Comparison of ENCODE assay signal across 18 cellular contexts in genomic region chr16:1073566-1074378, GRCh38. TPM values are rescaled to one million over a fixed set of nuclear protein-coding genes. Genes with fewer than 3 reads are reported as not detected.
A peak's percentile ranks its signal among the peaks of the same experiment; 100 is the strongest.
DNase-seq lines count a peak whose midpoint lies in the region; ATAC-seq and TF ChIP-seq lines count a peak whose summit lies in the region.
"Had no signal": no experiment of that assay in that cellular context is flagged by ENCODE, and none has a peak within 500 bp of the region (broad histone marks: within the 10 kb centered on the region; RNA-seq: fewer than 3 reads in every experiment).

No MANE protein-coding gene starts in this region.

- no peak for TF ChIP-seq POLR2A in gastrocnemius medialis (IDR thresholded peaks at IDR 0.05)
- no peak for TF ChIP-seq POLR2A in Peyer's patch (IDR thresholded peaks at IDR 0.05)

- H3K27ac Mint-ChIP-seq in HFFc6 = no peak overlapping the region
- no peak overlapping the region for H3K27ac Mint-ChIP-seq in WTC11

- TF ChIP-seq CTCF in HFFc6 (IDR thresholded peaks at IDR 0.05) (peak; percentile 37), WTC11 (IDR thresholded peaks at IDR 0.05) (peak; percentile 30; the same call in 1 of the 2 replicates), gastrocnemius medialis (IDR thresholded peaks at IDR 0.05 in 4 of 5, conservative IDR thresholded peaks at IDR 0.05 in 1 of 5) (peak; percentile 16 to 56 (median 39)), Peyer's patch (IDR thresholded peaks at IDR 0.05) (peak in 3 of 6 experiments; percentile 10 to 34 (median 24))

- CTCF ChIA-PET in WTC11 (lab: Charles Lee) = interaction anchor here (0.6 to 9.0 kb wide), 10 partner anchors 9 to 346 kb away, joined by 3 to 97 read pairs (median 6); no protein-coding TSS in a partner anchor

- H3K27me3 Mint-ChIP-seq in HFFc6 (ENCODE audit: insufficient read depth) (peaks cover 11% of the 10 kb centered on the region), WTC11 (ENCODE audit: low read depth) (peaks cover 6% of the 10 kb centered on the region; the same call in 1 of the 2 replicates)

- in situ Hi-C loops in gastrocnemius medialis (cut with MboI; ENCODE audit: low sequenced_read_pairs in 4 of 4) = loop anchor here in 1 of 4 donors (25.0 kb wide), 1 partner anchor 261 kb away; the partner anchor contains the start of gene GNG13

- H3K36me3 ChIP-seq in gastrocnemius medialis (no peaks in the 10 kb centered on the region), Peyer's patch (no peaks in the 10 kb centered on the region), MG63 (no peaks in the 10 kb centered on the region)
- H3K36me3 ChIP-seq: BLaER1 treated with 17β-estradiol and CSF1 and Interleukin-3, amounts not matched to agents 10 nM and 100 nM; HAP-1; left lung; thyroid gland had no signal

- intact Hi-C loops in right cardiac atrium (cut with DNase I) (no loop called here), gastrocnemius medialis (cut with DNase I; ENCODE audit: low total_unique reads) (no loop called here)

- no peaks in the 10 kb centered on the region for H3K36me3 Mint-ChIP-seq in HFFc6 (ENCODE audit: low read depth)
- H3K36me3 Mint-ChIP-seq in WTC11 = no peaks in the 10 kb centered on the region

- DNase-seq in HFFc6 (no peak), WTC11 (ENCODE audit: low spot score) (peak; percentile 52), right cardiac atrium (peak in 1 of 3 donors; percentile 77), gastrocnemius medialis (no peak), Peyer's patch (no peak), MG63 (no peak)
- DNase-seq: activated CD4-positive, CD25-positive, alpha-beta regulatory T cell treated with anti-CD3 and anti-CD28 coated beads, Interleukin-2, amount 50 U/mL, for 72 hours; central memory CD4-positive, alpha-beta T cell; left lung; NCI-H1694; NCI-H345; stimulated activated CD4-positive, alpha-beta T cell treated with anti-CD3 and anti-CD28 coated beads, Interleukin-12 subunit alpha, Interleukin-12 subunit beta, amount 100 ng/mL, for 4 hours; thyroid gland had no signal

- WGBS in right cardiac atrium = 61% methylated on average over 30 of the region's 30 CpGs

- H3K4me3 Mint-ChIP-seq in HFFc6 = no peak overlapping the region
- 0 out of 2 replicates have a peak overlapping the region, but pooled peaks have one; percentile 14 for H3K4me3 Mint-ChIP-seq in WTC11

- H3K4me1 ChIP-seq in right cardiac atrium (ENCODE audit: control insufficient read depth, insufficient read depth, low read length) (no peaks in the 10 kb centered on the region), gastrocnemius medialis (no peaks in the 10 kb centered on the region), Peyer's patch (peaks cover 0 to 7% (median 0%) of the 10 kb centered on the region in 4 donors)
- H3K4me1 ChIP-seq: HAP-1, left lung, thyroid gland had no signal

- H3K27ac ChIP-seq in right cardiac atrium (ENCODE audit: low read length) (no peak overlapping the region), gastrocnemius medialis (no peak overlapping the region), Peyer's patch (no peak overlapping the region)
- H3K27ac ChIP-seq: BLaER1 treated with 17β-estradiol and CSF1 and Interleukin-3, amounts not matched to agents 10 nM and 100 nM; left lung; thyroid gland had no signal

- ATAC-seq in WTC11 (peak; percentile 52), right cardiac atrium (peak; percentile 50 to 67), gastrocnemius medialis (no peak), HG03439 (IDR thresholded peaks at IDR 0.05; ENCODE audit: unreplicated experiment) (no peak)
- ATAC-seq: left lung had no signal

- H3K27me3 ChIP-seq in right cardiac atrium (ENCODE audit: control insufficient read depth, insufficient read depth) (no peaks in the 10 kb centered on the region), gastrocnemius medialis (peaks cover 70 to 82% (median 79%) of the 10 kb centered on the region in 3 donors), Peyer's patch (peaks cover 0 to 23% of the 10 kb centered on the region in 2 donors), MG63 (peaks cover 82% of the 10 kb centered on the region)

- no peak overlapping the region for H3K4me3 ChIP-seq in right cardiac atrium (ENCODE audit: low read length)
- H3K4me3 ChIP-seq in gastrocnemius medialis = no peak overlapping the region
- H3K4me3 ChIP-seq in Peyer's patch = no peak overlapping the region
- H3K4me3 ChIP-seq in MG63 = no peak overlapping the region
- H3K4me3 ChIP-seq: BLaER1 treated with 17β-estradiol and CSF1 and Interleukin-3, amounts not matched to agents 10 nM and 100 nM; HAP-1; left lung; thyroid gland had no signal

- H3K9me3 ChIP-seq in right cardiac atrium (ENCODE audit: control insufficient read depth, low read length) = no peaks in the 10 kb centered on the region
- H3K9me3 ChIP-seq in gastrocnemius medialis = no peaks in the 10 kb centered on the region
- no peaks in the 10 kb centered on the region for H3K9me3 ChIP-seq in Peyer's patch
- no peaks in the 10 kb centered on the region for H3K9me3 ChIP-seq in MG63
- H3K9me3 ChIP-seq: BLaER1 treated with 17β-estradiol and CSF1 and Interleukin-3, amounts not matched to agents 10 nM and 100 nM; HAP-1; left lung; thyroid gland had no signal

- H3K9me3 Mint-ChIP-seq in HFFc6 (no peaks in the 10 kb centered on the region), WTC11 (no peaks in the 10 kb centered on the region)

- POLR2A ChIA-PET in WTC11 (lab: Charles Lee) = interaction anchor here (0.6 kb wide), 1 partner anchor 262 kb away, joined by 4 read pairs; no protein-coding TSS in a partner anchor

- H3K4me1 Mint-ChIP-seq in HFFc6 (ENCODE audit: low read depth) (no peaks in the 10 kb centered on the region), WTC11 (peaks cover 7% of the 10 kb centered on the region)

TF ChIP-seq in WTC11, 78 proteins besides CTCF, POLR2A, EP300 and RAD21 (continues in another document):
- no peak for TF ChIP-seq ATF2 (CRISPR knock-in tag; IDR thresholded peaks at IDR 0.05; ENCODE audit: borderline replicate concordance, low read depth)
- no peak for TF ChIP-seq ATF3 (CRISPR knock-in tag; conservative IDR thresholded peaks at IDR 0.05)
- TF ChIP-seq NFYB (CRISPR knock-in tag; conservative IDR thresholded peaks at IDR 0.05; ENCODE audit: low read depth) = no peak
- no peak for TF ChIP-seq FOXJ3 (CRISPR knock-in tag; IDR thresholded peaks at IDR 0.05; ENCODE audit: borderline replicate concordance)
- TF ChIP-seq AR (CRISPR knock-in tag; IDR thresholded peaks at IDR 0.05) = no peak
- no peak for TF ChIP-seq SMAD3 (CRISPR knock-in tag; IDR thresholded peaks at IDR 0.05; ENCODE audit: borderline replicate concordance)
- no peak for TF ChIP-seq SP1 (CRISPR knock-in tag; conservative IDR thresholded peaks at IDR 0.05)

RNA-seq across cellular contexts. Expression of gene SSTR5, which starts 1.2 kb away (rescaled TPM):
- total RNA-seq in HFFc6 (2021; fragmentation: NEBNext Ultra II Directional; extraction: Animal tissue kit (Norgen Biotek cat#: 25700)) = not detected
- 0.61 to 0.85 TPM (median 0.78 TPM) in 3 replicates for total RNA-seq in WTC11 (2021)
- total RNA-seq in right cardiac atrium = 10 to 100 TPM in 3 of 4 donors, 1 to 10 TPM in 1; 7.7 to 35.3 (median 22.6) TPM
- 13.4 TPM for polyA plus RNA-seq in right cardiac atrium
- 1 to 10 TPM in 1 of 4 donors, under 1 TPM in 2, not detected in 1; 0.24 to 1.3 (median 0.33) TPM for total RNA-seq in gastrocnemius medialis
- total RNA-seq in Peyer's patch = 1 to 10 TPM in 2 of 4 donors, not detected in 2; 1.5 to 2.1 TPM
- total RNA-seq in MG63 (2014; rRNA removed; shearing (Covaris generic); ENCODE audit: low replicate concordance) = not detected in 2 replicates
- total RNA-seq: left lung; M059J; T-helper 2 cell treated with Interferon-gamma antibody and Interleukin-4, amounts not matched to agents 100 ng/mL and 5 ng/mL, for 36 hours; thyroid gland had no signal

RNA-seq across cellular contexts. Expression of gene C1QTNF8, which starts 22.3 kb away (rescaled TPM):
- not detected for total RNA-seq in HFFc6 (2021; fragmentation: NEBNext Ultra II Directional; extraction: Animal tissue kit (Norgen Biotek cat#: 25700))
- total RNA-seq in WTC11 (2021) (0.13 to 0.16 TPM in 2 of 3 replicates, not detected in the other), right cardiac atrium (under 1 TPM in 2 of 4 donors, not detected in 2; 0.15 to 0.23 TPM), gastrocnemius medialis (not detected), Peyer's patch (not detected)
- 0.05 TPM for polyA plus RNA-seq in right cardiac atrium
- total RNA-seq in MG63 (2014; rRNA removed; shearing (Covaris generic); ENCODE audit: low replicate concordance) = not detected in 2 replicates
- total RNA-seq: left lung; M059J; T-helper 2 cell treated with Interferon-gamma antibody and Interleukin-4, amounts not matched to agents 100 ng/mL and 5 ng/mL, for 36 hours; thyroid gland had no signal

Comparison
In these comparisons a context has a peak if more than half of its experiments do, and no peak if none do; other contexts are left out.
1. ATAC-seq: peak in WTC11 (single experiment) and right cardiac atrium (2 of 2); none in gastrocnemius medialis (0 of 2) and HG03439 (single experiment).